8 cellular contexts compared by ENCODE assay signal in genomic region chr9:137227057-137227852, GRCh38. TPM values are rescaled to one million over a fixed set of nuclear protein-coding genes. Genes with fewer than 3 reads are reported as not detected.
DNase-seq lines count a peak whose midpoint lies in the region; ATAC-seq and TF ChIP-seq lines count a peak whose summit lies in the region.

Gene RNF224, plus strand, starts transcription at chr9:137227502. Its CDS starts 834 bp downstream, at chr9:137228336.

- TF ChIP-seq POLR2A in IMR-90 (IDR thresholded peaks at IDR 0.05; ENCODE audit: low read depth, low read length) (peak; percentile 37; the same call in 1 of the 2 replicates), testis (IDR thresholded peaks at IDR 0.05) (no peak)

- H3K4ac ChIP-seq in IMR-90 (ENCODE audit: low read depth, low read length), result no peak within 1 kb of the TSS

- DNase-seq in COR-L47 (lab: John Stamatoyannopoulos, UW), result peak; percentile 75
- DNase-seq in IMR-90, result peak; percentile 65
- peak; percentile 63 for DNase-seq in RPMI7951 (ENCODE audit: low read depth)
- peak; percentile 73 for DNase-seq in activated T-helper 1 cell treated with anti-CD3 and anti-CD28 coated beads, Interleukin-12 subunit alpha, Interleukin-12 subunit beta, Interleukin-2, Interleukin-4 antibody, amounts not matched to agents 30 ng/mL and 10 ng/mL and 1 ng/mL, durations not matched to agents 14 hours and 24 hours and 36 hours (ENCODE audit: low spot score)
- DNase-seq in fibroblast of peridontal ligament (ENCODE audit: extremely low read depth), result peak; percentile 59
- DNase-seq in nucleus accumbens (lab: John Stamatoyannopoulos, UW), result peak in 45 of 56 donors; percentile 2 to 80 (median 35)
- peak; percentile 79 for DNase-seq in testis

- ATAC-seq in IMR-90 (ENCODE audit: low read depth), result peak; percentile 56
- ATAC-seq in GM19452 (IDR thresholded peaks at IDR 0.05; ENCODE audit: unreplicated experiment), result no peak

- no peaks in the 10 kb centered on the region for H3K79me1 ChIP-seq in IMR-90 (ENCODE audit: low read depth in 1 of 2, low read length in 2 of 2)

- H3K4me1 ChIP-seq in IMR-90 (ENCODE audit: control insufficient read depth, insufficient read depth, low read length) (peaks cover 12% of the 10 kb centered on the region), testis (peaks cover 24% of the 10 kb centered on the region)

- no peaks in the 10 kb centered on the region for H3K9me1 ChIP-seq in IMR-90 (ENCODE audit: insufficient read depth, low read length)

- H3K56ac ChIP-seq in IMR-90 (ENCODE audit: extremely low read depth, insufficient read depth, low read length), result no peak within 1 kb of the TSS

- peak; percentile 89 for TF ChIP-seq RAD21 in IMR-90 (IDR thresholded peaks at IDR 0.05; ENCODE audit: low read length)

- peaks cover 5% of the 10 kb centered on the region for H3K4me1 Mint-ChIP-seq in activated T-helper 1 cell treated with anti-CD3 and anti-CD28 coated beads, Interleukin-12 subunit alpha, Interleukin-12 subunit beta, Interleukin-2, Interleukin-4 antibody, amounts not matched to agents 30 ng/mL and 10 ng/mL and 1 ng/mL, durations not matched to agents 14 hours and 24 hours and 36 hours (ENCODE audit: low read depth)

- no peak within 1 kb of the TSS for H4K5ac ChIP-seq in IMR-90 (ENCODE audit: low read depth, low read length)

- intact Hi-C loops in IMR-90 (cut with micrococcal nuclease) (loop anchor here (1.0 to 2.0 kb wide), 2 partner anchors 109 to 180 kb away; partner anchors contain the start of gene NPDC1), testis (cut with DNase I; ENCODE audit: low total_unique reads) (loop anchor here (10.0 kb wide), 1 partner anchor 112 kb away; the partner anchor contains the start of gene DPP7)
- intact Hi-C loops in activated T-helper 1 cell treated with anti-CD3 and anti-CD28 coated beads, Interleukin-12 subunit alpha, Interleukin-12 subunit beta, Interleukin-2, Interleukin-4 antibody, amounts not matched to agents 30 ng/mL and 10 ng/mL and 1 ng/mL, durations not matched to agents 14 hours and 24 hours and 36 hours (cut with micrococcal nuclease), result loop anchor here (1.0 kb wide), 3 partner anchors 9 to 109 kb away; no protein-coding TSS in a partner anchor

- no peaks in the 10 kb centered on the region for H3K9me3 ChIP-seq in IMR-90 (ENCODE audit: control insufficient read depth, insufficient read depth, low read length)
- H3K9me3 ChIP-seq in testis, result no peaks in the 10 kb centered on the region

- H3K36me3 ChIP-seq in IMR-90 (ENCODE audit: control insufficient read depth, insufficient read depth, low read length), result no peaks in the 10 kb centered on the region
- H3K36me3 ChIP-seq in testis (ENCODE audit: low read depth, missing control alignments), result no peaks in the 10 kb centered on the region

- BruUV-seq in IMR-90 (replicated peaks; lab: Mats Ljungman, UMichigan), result no TSS peak

- H3K27ac Mint-ChIP-seq in activated T-helper 1 cell treated with anti-CD3 and anti-CD28 coated beads, Interleukin-12 subunit alpha, Interleukin-12 subunit beta, Interleukin-2, Interleukin-4 antibody, amounts not matched to agents 30 ng/mL and 10 ng/mL and 1 ng/mL, durations not matched to agents 14 hours and 24 hours and 36 hours, result no peak within 1 kb of the TSS

- no peak within 1 kb of the TSS for H4K91ac ChIP-seq in IMR-90 (ENCODE audit: insufficient read depth, low read depth, low read length)

- CTCF ChIA-PET in IMR-90 (lab: Yijun Ruan, JAX), result interaction anchor here (1.1 to 1.2 kb wide), 2 partner anchors 9 to 32 kb away, joined by 3 to 6 read pairs; no protein-coding TSS in a partner anchor

- peak within 1 kb of the TSS; percentile 33; the same call in 1 of the 2 replicates for H2AK5ac ChIP-seq in IMR-90 (ENCODE audit: low read depth, low read length)

- H3K4me3 ChIP-seq in IMR-90 (ENCODE audit: insufficient read depth, low read depth, low read length) (no peak within 1 kb of the TSS), testis (no peak within 1 kb of the TSS)

- no peak within 1 kb of the TSS for H3K9ac ChIP-seq in IMR-90 (ENCODE audit: low read depth, low read length)

- no peaks in the 10 kb centered on the region for H3K27me3 Mint-ChIP-seq in activated T-helper 1 cell treated with anti-CD3 and anti-CD28 coated beads, Interleukin-12 subunit alpha, Interleukin-12 subunit beta, Interleukin-2, Interleukin-4 antibody, amounts not matched to agents 30 ng/mL and 10 ng/mL and 1 ng/mL, durations not matched to agents 14 hours and 24 hours and 36 hours (ENCODE audit: insufficient read depth)

- H2BK20ac ChIP-seq in IMR-90 (ENCODE audit: low read depth, low read length), result no peak within 1 kb of the TSS

- H2BK120ac ChIP-seq in IMR-90 (ENCODE audit: low read depth, low read length), result no peak within 1 kb of the TSS

- in situ Hi-C loops in IMR-90 (cut with MboI; ENCODE audit: low sequenced_read_pairs), result loop anchor here (5.0 kb wide), 1 partner anchor 105 kb away; no protein-coding TSS in a partner anchor

- peak within 1 kb of the TSS; percentile 82 for H2AK9ac ChIP-seq in IMR-90 (replicated peaks; ENCODE audit: low read depth, low read length, poor library complexity)

- H2AFZ ChIP-seq in IMR-90 (replicated peaks; ENCODE audit: low read length, poor library complexity), result peak within 1 kb of the TSS; percentile 85

- dilution Hi-C loops in IMR-90 (cut with HindIII; ENCODE audit: low sequenced_read_pairs, unreplicated experiment), result no loop called here

- no peak within 1 kb of the TSS for H3K4me2 ChIP-seq in IMR-90 (ENCODE audit: low read depth, low read length)

- no peak within 1 kb of the TSS for H3K14ac ChIP-seq in IMR-90 (replicated peaks; ENCODE audit: low read depth, low read length)

- no peak within 1 kb of the TSS for H3K4me3 Mint-ChIP-seq in activated T-helper 1 cell treated with anti-CD3 and anti-CD28 coated beads, Interleukin-12 subunit alpha, Interleukin-12 subunit beta, Interleukin-2, Interleukin-4 antibody, amounts not matched to agents 30 ng/mL and 10 ng/mL and 1 ng/mL, durations not matched to agents 14 hours and 24 hours and 36 hours

- no peaks in the 10 kb centered on the region for H3K9me3 Mint-ChIP-seq in activated T-helper 1 cell treated with anti-CD3 and anti-CD28 coated beads, Interleukin-12 subunit alpha, Interleukin-12 subunit beta, Interleukin-2, Interleukin-4 antibody, amounts not matched to agents 30 ng/mL and 10 ng/mL and 1 ng/mL, durations not matched to agents 14 hours and 24 hours and 36 hours

- 0 out of 4 replicates have a peak within 1 kb of the TSS, but pooled peaks of 1 of the 2 experiments have one; percentile 27 for H4K8ac ChIP-seq in IMR-90 (ENCODE audit: low read depth in 2 of 2, low read length in 2 of 2)

- H3K27me3 ChIP-seq in IMR-90 (ENCODE audit: control insufficient read depth, insufficient read depth, low read length) (peaks cover 1% of the 10 kb centered on the region; the same call in 1 of the 2 replicates), testis (no peaks in the 10 kb centered on the region)

- no peaks in the 10 kb centered on the region for H3K36me3 Mint-ChIP-seq in activated T-helper 1 cell treated with anti-CD3 and anti-CD28 coated beads, Interleukin-12 subunit alpha, Interleukin-12 subunit beta, Interleukin-2, Interleukin-4 antibody, amounts not matched to agents 30 ng/mL and 10 ng/mL and 1 ng/mL, durations not matched to agents 14 hours and 24 hours and 36 hours (ENCODE audit: low read depth)

- H2BK15ac ChIP-seq in IMR-90 (ENCODE audit: low read depth, low read length), result no peak within 1 kb of the TSS

- WGBS in IMR-90 (ENCODE audit: extremely low coverage in 2 of 2, insufficient read length in 1 of 2), 2 experiments, result 52% methylated on average over 13 of the region's 25 CpGs; no CpG with 5 or more reads in 1 of the 2 experiments
- WGBS in testis, 2 donors, result 34 to 40% methylated on average over 2 to 22 of the region's 25 CpGs

- H3K23ac ChIP-seq in IMR-90 (ENCODE audit: low read depth, low read length), result no peak within 1 kb of the TSS

- no peak within 1 kb of the TSS for H2BK5ac ChIP-seq in IMR-90 (ENCODE audit: low read depth, low read length, poor library complexity, severe bottlenecking)

- TF ChIP-seq CTCF in IMR-90 (conservative IDR thresholded peaks at IDR 0.05; ENCODE audit: low read depth, low read length) (peak; percentile 92), testis (IDR thresholded peaks at IDR 0.05) (peak; percentile 80 to 88 (median 80))

- no peaks in the 10 kb centered on the region for H4K20me1 ChIP-seq in IMR-90 (ENCODE audit: insufficient read depth, low read length)

- POLR2A ChIA-PET in IMR-90 (lab: Charles Lee; ENCODE audit: unreplicated experiment), result no interaction called here

- H3K18ac ChIP-seq in IMR-90 (ENCODE audit: low read depth, low read length), result no peak within 1 kb of the TSS

- no peak within 1 kb of the TSS for H3K27ac ChIP-seq in IMR-90 (ENCODE audit: insufficient read depth, low read length)
- no peak within 1 kb of the TSS for H3K27ac ChIP-seq in testis

TF ChIP-seq in IMR-90, 13 proteins besides CTCF, POLR2A, EP300 and RAD21:
- TF ChIP-seq MAZ (IDR thresholded peaks at IDR 0.05; ENCODE audit: borderline replicate concordance, low read depth, low read length) (0 out of 2 replicates have a peak, but pooled peaks have one; percentile 29), NFE2L2 (IDR thresholded peaks at IDR 0.05; ENCODE audit: low read depth, low read length) (no peak), SMC3 (IDR thresholded peaks at IDR 0.05; ENCODE audit: low read depth, low read length) (peak; percentile 78)

RNA-seq across cellular contexts. Expression of gene RNF224, which starts in this region (rescaled TPM):
- total RNA-seq in IMR-90 (2012; rRNA removed), result not detected in 2 replicates
- not detected in 2 replicates for polyA plus RNA-seq in IMR-90 (2012; rRNA removed)
- not detected in 2 replicates for polyA plus RNA-seq in IMR-90 (2012; cell fraction: cytosol; rRNA removed)
- 0.12 TPM in 1 of 2 replicates, not detected in the other for polyA plus RNA-seq in IMR-90 (2012; cell fraction: nucleus; rRNA removed; ENCODE audit: low replicate concordance)
- not detected in 2 replicates for total RNA-seq in RPMI7951 (2014; rRNA removed; shearing (Covaris generic))
- total RNA-seq in activated T-helper 1 cell treated with anti-CD3 and anti-CD28 coated beads, Interleukin-12 subunit alpha, Interleukin-12 subunit beta, Interleukin-2, Interleukin-4 antibody, amounts not matched to agents 30 ng/mL and 10 ng/mL and 1 ng/mL, durations not matched to agents 14 hours and 24 hours and 36 hours, result 0.29 TPM in 1 of 2 replicates, not detected in the other
- total RNA-seq in testis, result under 1 TPM; 0.37 to 0.71 TPM
- polyA plus RNA-seq in testis (ENCODE audit: insufficient read depth, low read depth, low replicate concordance), result 0.17 TPM

Comparison
In these comparisons a context has a peak if more than half of its experiments do, and no peak if none do; other contexts are left out.
1. Peak in DNase-seq and ATAC-seq in IMR-90; RNA of the gene not detected or under 1 TPM.
2. Peak in DNase-seq in RPMI7951; RNA of the gene not detected or under 1 TPM.
3. Peak in DNase-seq in activated T-helper 1 cell treated with anti-CD3 and anti-CD28 coated beads, Interleukin-12 subunit alpha, Interleukin-12 subunit beta, Interleukin-2, Interleukin-4 antibody, amounts not matched to agents 30 ng/mL and 10 ng/mL and 1 ng/mL, durations not matched to agents 14 hours and 24 hours and 36 hours; RNA of the gene not detected or under 1 TPM.
4. Peak in DNase-seq in testis; RNA of the gene not detected or under 1 TPM.